Comparison of ENCODE assay signal across 8 cellular contexts in genomic region chr17:78384479-78385175, GRCh38. TPM values are rescaled to one million over a fixed set of nuclear protein-coding genes. Genes with fewer than 3 reads are reported as not detected.
DNase-seq lines count a peak whose midpoint lies in the region; ATAC-seq, FAIRE-seq and TF ChIP-seq lines count a peak whose summit lies in the region.

No MANE protein-coding gene starts in this region.

- no peaks in the 10 kb centered on the region for H3K36me3 ChIP-seq in prostate gland

- H3K4me1 ChIP-seq in prostate gland (replicated peaks) = peaks cover 16% of the 10 kb centered on the region

- H3K9me3 Mint-ChIP-seq in IgD-negative memory B cell = no peaks in the 10 kb centered on the region

- TF ChIP-seq POLR2A in GM12891 (IDR thresholded peaks at IDR 0.05; ENCODE audit: low read depth, low read length) = no peak
- TF ChIP-seq POLR2A in prostate gland (IDR thresholded peaks at IDR 0.05) = no peak

- H3K4me3 Mint-ChIP-seq in IgD-negative memory B cell = peak overlapping the region in 3 of 4 donors; percentile 66 to 91 (median 72)

- no peaks in the 10 kb centered on the region for H3K27me3 Mint-ChIP-seq in IgD-negative memory B cell

- DNase-seq in GM12891 (ENCODE audit: insufficient read length, low spot score) (no peak), prostate gland (ENCODE audit: low spot score) (no peak), NCI-H1694 (lab: John Stamatoyannopoulos, UW) (no peak), GM03348 (ENCODE audit: low spot score) (no peak)
- DNase-seq in stimulated activated CD4-positive, alpha-beta T cell treated with anti-CD3 and anti-CD28 coated beads, Interleukin-2, amount 100 ng/mL, for 48 hours = no peak

- peak overlapping the region; percentile 63 to 98 (median 84) for H3K27ac Mint-ChIP-seq in IgD-negative memory B cell

- 75% methylated on average over 23 of the region's 23 CpGs for WGBS in prostate gland

- TF ChIP-seq CTCF in prostate gland (IDR thresholded peaks at IDR 0.05) = no peak

- no peak overlapping the region for H3K4me3 ChIP-seq in prostate gland

- no peak for ATAC-seq in GM19035 (IDR thresholded peaks at IDR 0.05; ENCODE audit: unreplicated experiment)

- peak; percentile 38 for FAIRE-seq in GM12891 (lab: Jason Lieb, UNC)

- intact Hi-C loops in prostate gland (cut with DNase I) = no loop called here

- H3K27ac ChIP-seq in cingulate gyrus (ENCODE audit: low read depth, low read length) (peak overlapping the region; percentile 73), prostate gland (peak overlapping the region; percentile 58 to 70)

- H3K36me3 Mint-ChIP-seq in IgD-negative memory B cell = peaks cover 6% of the 10 kb centered on the region

- H3K4me1 Mint-ChIP-seq in IgD-negative memory B cell = peaks cover 62 to 71% (median 63%) of the 10 kb centered on the region in 3 donors

- H3K27me3 ChIP-seq in prostate gland (replicated peaks; ENCODE audit: insufficient read depth) = no peaks in the 10 kb centered on the region

- no peaks in the 10 kb centered on the region for H3K9me3 ChIP-seq in prostate gland

TF ChIP-seq in GM12891, 5 proteins besides CTCF, POLR2A, EP300 and RAD21:
- TF ChIP-seq PAX5 (IDR thresholded peaks at IDR 0.05; ENCODE audit: insufficient read depth, low read length, severe bottlenecking) = no peak

RNA-seq across cellular contexts. Expression of gene PGS1, which starts 6.2 kb away (rescaled TPM):
- 18.5 TPM for polyA plus RNA-seq in GM12891 (2012; ENCODE audit: low read depth, missing spikeins)
- polyA plus RNA-seq in IgD-negative memory B cell = 49.7 TPM
- 10 to 100 TPM; 29.2 to 57.4 TPM for total RNA-seq in prostate gland

RNA-seq across cellular contexts. Expression of gene SOCS3, which starts 24.8 kb away (rescaled TPM):
- 2.0 TPM for polyA plus RNA-seq in GM12891 (2012; ENCODE audit: low read depth, missing spikeins)
- 17.3 TPM for polyA plus RNA-seq in IgD-negative memory B cell
- total RNA-seq in prostate gland = 10 to 100 TPM; 10.6 to 59.6 TPM
